15 cellular contexts compared by ENCODE assay signal in genomic region chr2:156470975-156471583, GRCh38. TPM values are rescaled to one million over a fixed set of nuclear protein-coding genes. Genes with fewer than 3 reads are reported as not detected.
DNase-seq lines count a peak whose midpoint lies in the region; ATAC-seq, FAIRE-seq and TF ChIP-seq lines count a peak whose summit lies in the region.
"Had no signal": no experiment of that assay in that cellular context is flagged by ENCODE, and none has a peak within 500 bp of the region (broad histone marks: within the 10 kb centered on the region; RNA-seq: fewer than 3 reads in every experiment).

No MANE protein-coding gene starts in this region.

- H3K9me3 ChIP-seq in small intestine (ENCODE audit: control insufficient read depth, low read depth) = no peaks in the 10 kb centered on the region

- FAIRE-seq in GM12891 (lab: Jason Lieb, UNC) (peak; percentile 85), small intestine (lab: Jason Lieb, UNC) (no peak)
- FAIRE-seq: frontal cortex had no signal

- DNase-seq in GM12891 (ENCODE audit: insufficient read length, low spot score) = no peak
- DNase-seq in OCI-M1 (lab: John Stamatoyannopoulos, UW) = peak; percentile 60
- no peak for DNase-seq in natural killer cell
- DNase-seq in T1000 (lab: John Stamatoyannopoulos, UW) = no peak
- DNase-seq in endothelial cell (ENCODE audit: low spot score) = no peak
- DNase-seq in small intestine = no peak
- DNase-seq in mucosa of gallbladder (ENCODE audit: low spot score) = no peak
- DNase-seq: effector memory CD4-positive, alpha-beta T cell; NCI-H187 treated with DMSO at 0.1 percent for 48 hours; NK-92 treated with Interleukin-12 subunit alpha and Interleukin-12 subunit beta, amount 100 ng/mL, for 24 hours; SW 1271 had no signal

- H3K4me1 ChIP-seq in small intestine (ENCODE audit: control insufficient read depth in 2 of 2, insufficient read depth in 1 of 2, low read depth in 1 of 2, low read length in 1 of 2) = peaks cover 2 to 4% of the 10 kb centered on the region in 2 donors

- H3K4me3 Mint-ChIP-seq in natural killer cell (peak overlapping the region; percentile 4), endothelial cell (ENCODE audit: unreplicated experiment) (no peak overlapping the region)
- H3K4me3 Mint-ChIP-seq: activated T-helper 17 cell treated with anti-CD3 and anti-CD28 coated beads, Interleukin-2, amount 50 U/mL, for 72 hours had no signal

- no peaks in the 10 kb centered on the region for H3K27me3 Mint-ChIP-seq in natural killer cell (ENCODE audit: low read depth in 2 of 2)
- no peaks in the 10 kb centered on the region for H3K27me3 Mint-ChIP-seq in endothelial cell (ENCODE audit: unreplicated experiment)
- H3K27me3 Mint-ChIP-seq: activated T-helper 17 cell treated with anti-CD3 and anti-CD28 coated beads, Interleukin-2, amount 50 U/mL, for 72 hours had no signal

- H3K27ac Mint-ChIP-seq in natural killer cell (peak overlapping the region in 1 of 2 donors; percentile 76), endothelial cell (ENCODE audit: unreplicated experiment) (no peak overlapping the region)
- H3K27ac Mint-ChIP-seq: activated T-helper 17 cell treated with anti-CD3 and anti-CD28 coated beads, Interleukin-2, amount 50 U/mL, for 72 hours had no signal

- H3K36me3 Mint-ChIP-seq in natural killer cell = no peaks in the 10 kb centered on the region
- H3K36me3 Mint-ChIP-seq in endothelial cell (ENCODE audit: low read depth, unreplicated experiment) = no peaks in the 10 kb centered on the region

- H3K4me3 ChIP-seq in small intestine (ENCODE audit: low read depth in 1 of 2, low read length in 2 of 2) = no peak overlapping the region
- H3K4me3 ChIP-seq: BLaER1 treated with 17β-estradiol and CSF1 and Interleukin-3, amounts not matched to agents 10 nM and 100 nM had no signal

- peaks cover 0 to 2% of the 10 kb centered on the region in 2 donors for H3K36me3 ChIP-seq in small intestine (ENCODE audit: control insufficient read depth in 2 of 2, insufficient read depth in 2 of 2, low read length in 2 of 2)

- H3K27ac ChIP-seq in small intestine (ENCODE audit: low read depth in 1 of 2, low read length in 1 of 2) = no peak overlapping the region
- H3K27ac ChIP-seq: BLaER1 treated with 17β-estradiol and CSF1 and Interleukin-3, amounts not matched to agents 10 nM and 100 nM had no signal

- intact Hi-C loops in natural killer cell (cut with micrococcal nuclease) = loop anchor here (5.0 kb wide), 2 partner anchors 34 to 139 kb away; partner anchors contain the start of genes GPD2 and NR4A2

- ATAC-seq in GM21786 (IDR thresholded peaks at IDR 0.05; ENCODE audit: unreplicated experiment) = peak; percentile 24
- ATAC-seq in natural killer cell = peak in 2 of 3 donors; percentile 23 to 32
- ATAC-seq: activated T-helper 17 cell treated with anti-CD3 and anti-CD28 coated beads, Interleukin-2, amount 50 U/mL, for 72 hours had no signal

- H3K27me3 ChIP-seq in small intestine (ENCODE audit: control insufficient read depth in 2 of 2, insufficient read depth in 2 of 2, low read length in 2 of 2) = no peaks in the 10 kb centered on the region
- H3K27me3 ChIP-seq: BLaER1 treated with 17β-estradiol and CSF1 and Interleukin-3, amounts not matched to agents 10 nM and 100 nM had no signal

- 62 to 76% (median 74%) methylated on average over 8 of the region's 8 CpGs for WGBS in small intestine, 3 donors

- H3K4me1 Mint-ChIP-seq in natural killer cell = peaks cover 60 to 72% of the 10 kb centered on the region in 2 donors
- peaks cover 28% of the 10 kb centered on the region for H3K4me1 Mint-ChIP-seq in endothelial cell (ENCODE audit: unreplicated experiment)

- H3K9me3 Mint-ChIP-seq in natural killer cell (no peaks in the 10 kb centered on the region), endothelial cell (ENCODE audit: unreplicated experiment) (no peaks in the 10 kb centered on the region)
- H3K9me3 Mint-ChIP-seq: activated T-helper 17 cell treated with anti-CD3 and anti-CD28 coated beads, Interleukin-2, amount 50 U/mL, for 72 hours had no signal

- no peak for TF ChIP-seq POLR2A in GM12891 (IDR thresholded peaks at IDR 0.05; ENCODE audit: low read depth, low read length)

- TF ChIP-seq CTCF in natural killer cell (IDR thresholded peaks at IDR 0.05) = no peak
- TF ChIP-seq CTCF in endothelial cell (IDR thresholded peaks at IDR 0.05; ENCODE audit: unreplicated experiment) = no peak

TF ChIP-seq in GM12891, 5 proteins besides CTCF, POLR2A, EP300 and RAD21:
- TF ChIP-seq PAX5 (IDR thresholded peaks at IDR 0.05; ENCODE audit: insufficient read depth, low read length, severe bottlenecking) (no peak), SPI1 (IDR thresholded peaks at IDR 0.05; ENCODE audit: low read depth, low read length) (no peak), POU2F2 (IDR thresholded peaks at IDR 0.05; ENCODE audit: low read depth, low read length) (no peak), TAF1 (IDR thresholded peaks at IDR 0.05; ENCODE audit: low read depth, low read length) (no peak), POLR2AphosphoS5 (IDR thresholded peaks at IDR 0.05; ENCODE audit: low read depth, low read length) (no peak)
TF ChIP-seq in GM12891: peak in this region for 0.

RNA-seq across cellular contexts. Expression of gene GPD2, which starts 34.9 kb away (rescaled TPM):
- polyA plus RNA-seq in GM12891 (2012; ENCODE audit: low read depth, missing spikeins) = 11.6 TPM
- total RNA-seq in natural killer cell (10 to 100 TPM; 12.5 to 20.2 (median 18.3) TPM), endothelial cell (ENCODE audit: unreplicated experiment) (38.3 TPM), mucosa of gallbladder (35.0 TPM)
- polyA plus RNA-seq in small intestine = 10 to 100 TPM; 10.5 to 13.8 (median 13.6) TPM
